Comparison of ENCODE assay signal across 14 cellular contexts in genomic region chr22:42520663-42521546, GRCh38. TPM values are rescaled to one million over a fixed set of nuclear protein-coding genes. Genes with fewer than 3 reads are reported as not detected.
DNase-seq lines count a peak whose midpoint lies in the region; ATAC-seq and TF ChIP-seq lines count a peak whose summit lies in the region.
"Had no signal": no experiment of that assay in that cellular context is flagged by ENCODE, and none has a peak within 500 bp of the region (broad histone marks: within the 10 kb centered on the region; RNA-seq: fewer than 3 reads in every experiment).

No MANE protein-coding gene starts in this region.

- peaks cover 27% of the 10 kb centered on the region for H3K36me3 Mint-ChIP-seq in activated T-cell treated with anti-CD3 and anti-CD28 coated beads, Interleukin-2, amount 50 U/mL, for 24 hours (ENCODE audit: low read depth)
- H3K36me3 Mint-ChIP-seq in activated CD8-positive, alpha-beta T cell treated with anti-CD3 and anti-CD28 coated beads for 36 hours (ENCODE audit: low read depth): peaks cover 16% of the 10 kb centered on the region
- peaks cover 8 to 17% of the 10 kb centered on the region in 2 donors for H3K36me3 Mint-ChIP-seq in stimulated activated naive B cell treated with anti-CD40 and anti-IgM and Interleukin-4, amounts not matched to agents 10 μg/mL and 1 μg/mL and 100 μg/mL, for 72 hours

- intact Hi-C loops in activated CD8-positive, alpha-beta T cell treated with anti-CD3 and anti-CD28 coated beads for 36 hours (cut with micrococcal nuclease): no loop called here
- intact Hi-C loops in ascending aorta (cut with DNase I): loop anchor here (2.0 kb wide), 1 partner anchor 32 kb away; the partner anchor contains the start of gene SERHL2

- H3K36me3 ChIP-seq in liver (ENCODE audit: control insufficient read depth in 4 of 4, insufficient read depth in 3 of 4, low read depth in 1 of 4, low read length in 3 of 4) (peaks cover 0 to 2% (median 0%) of the 10 kb centered on the region in 4 donors), ascending aorta (peaks cover 2 to 8% of the 10 kb centered on the region in 2 donors)

- no peak for TF ChIP-seq RAD21 in liver (IDR thresholded peaks at IDR 0.05)

- peaks cover 18% of the 10 kb centered on the region for H3K4me1 Mint-ChIP-seq in activated T-cell treated with anti-CD3 and anti-CD28 coated beads, Interleukin-2, amount 50 U/mL, for 24 hours (ENCODE audit: low read depth)
- H3K4me1 Mint-ChIP-seq in activated CD8-positive, alpha-beta T cell treated with anti-CD3 and anti-CD28 coated beads for 36 hours (ENCODE audit: low read depth): peaks cover 13% of the 10 kb centered on the region
- H3K4me1 Mint-ChIP-seq in stimulated activated naive B cell treated with anti-CD40 and anti-IgM and Interleukin-4, amounts not matched to agents 10 μg/mL and 1 μg/mL and 100 μg/mL, for 72 hours: peaks cover 19 to 35% of the 10 kb centered on the region in 2 donors

- 94% methylated on average over 20 of the region's 20 CpGs for WGBS in liver

- H3K4me3 Mint-ChIP-seq in activated T-cell treated with anti-CD3 and anti-CD28 coated beads, Interleukin-2, amount 50 U/mL, for 24 hours: peak overlapping the region; percentile 22
- H3K4me3 Mint-ChIP-seq in activated CD8-positive, alpha-beta T cell treated with anti-CD3 and anti-CD28 coated beads for 36 hours: peak overlapping the region; percentile 95
- H3K4me3 Mint-ChIP-seq in stimulated activated naive B cell treated with anti-CD40 and anti-IgM and Interleukin-4, amounts not matched to agents 10 μg/mL and 1 μg/mL and 100 μg/mL, for 72 hours: peak overlapping the region; percentile 7 to 29

- peak overlapping the region; percentile 1 for H3K27ac Mint-ChIP-seq in activated T-cell treated with anti-CD3 and anti-CD28 coated beads, Interleukin-2, amount 50 U/mL, for 24 hours
- H3K27ac Mint-ChIP-seq in activated CD8-positive, alpha-beta T cell treated with anti-CD3 and anti-CD28 coated beads for 36 hours: no peak overlapping the region
- peak overlapping the region; percentile 26 for H3K27ac Mint-ChIP-seq in stimulated activated naive B cell treated with anti-CD40 and anti-IgM and Interleukin-4, amounts not matched to agents 10 μg/mL and 1 μg/mL and 100 μg/mL, for 72 hours

- no peak for DNase-seq in activated T-cell treated with anti-CD3 and anti-CD28 coated beads, Interleukin-2, amount 50 U/mL, for 24 hours
- DNase-seq in activated T-cell treated with anti-CD3 and anti-CD28 coated beads, Interleukin-2, amount 50 U/mL, for 1 hour: no peak
- DNase-seq in activated CD8-positive, alpha-beta T cell treated with anti-CD3 and anti-CD28 coated beads for 36 hours: no peak
- no peak for DNase-seq in stimulated activated naive B cell treated with anti-CD40 and anti-IgM and Interleukin-4, amounts not matched to agents 10 μg/mL and 1 μg/mL and 100 μg/mL, for 72 hours
- DNase-seq in ascending aorta (ENCODE audit: low spot score in 2 of 2): no peak
- DNase-seq: cortex of kidney, DMS79, NCI-H1092, NCI-H524 treated with DMSO at 0.1 percent for 48 hours, small intestine, upper lobe of right lung had no signal

- no peak for TF ChIP-seq CTCF in activated CD8-positive, alpha-beta T cell treated with anti-CD3 and anti-CD28 coated beads for 36 hours (IDR thresholded peaks at IDR 0.05)
- TF ChIP-seq CTCF in liver (IDR thresholded peaks at IDR 0.05; ENCODE audit: low read depth, low read length, missing input control) (no peak), ascending aorta (IDR thresholded peaks at IDR 0.05) (no peak)

- CTCF ChIA-PET in activated CD8-positive, alpha-beta T cell treated with anti-CD3 and anti-CD28 coated beads for 36 hours (lab: Charles Lee): no interaction called here

- ATAC-seq in activated CD8-positive, alpha-beta T cell treated with anti-CD3 and anti-CD28 coated beads for 36 hours: no peak
- no peak for ATAC-seq in stimulated activated naive B cell treated with anti-CD40 and anti-IgM and Interleukin-4, amounts not matched to agents 10 μg/mL and 1 μg/mL and 100 μg/mL, for 72 hours (replicated peaks)
- ATAC-seq in GM21737 (IDR thresholded peaks at IDR 0.05; ENCODE audit: unreplicated experiment): no peak
- ATAC-seq in HG03565 (IDR thresholded peaks at IDR 0.05; ENCODE audit: unreplicated experiment): no peak

- H3K4me3 ChIP-seq in liver (ENCODE audit: low read depth in 1 of 3, low read length in 3 of 3) (no peak overlapping the region), ascending aorta (no peak overlapping the region)

- H3K9ac ChIP-seq in liver (ENCODE audit: low read depth in 1 of 2, low read length in 2 of 2): no peak overlapping the region

- no peaks in the 10 kb centered on the region for H3K27me3 Mint-ChIP-seq in activated T-cell treated with anti-CD3 and anti-CD28 coated beads, Interleukin-2, amount 50 U/mL, for 24 hours
- no peaks in the 10 kb centered on the region for H3K27me3 Mint-ChIP-seq in activated CD8-positive, alpha-beta T cell treated with anti-CD3 and anti-CD28 coated beads for 36 hours
- H3K27me3 Mint-ChIP-seq in stimulated activated naive B cell treated with anti-CD40 and anti-IgM and Interleukin-4, amounts not matched to agents 10 μg/mL and 1 μg/mL and 100 μg/mL, for 72 hours: no peaks in the 10 kb centered on the region

- H3K27me3 ChIP-seq in liver (ENCODE audit: control insufficient read depth in 4 of 4, insufficient read depth in 4 of 4, low read length in 3 of 4): no peaks in the 10 kb centered on the region
- no peaks in the 10 kb centered on the region for H3K27me3 ChIP-seq in ascending aorta
- H3K27me3 ChIP-seq: upper lobe of right lung had no signal

- no peak overlapping the region for H3K27ac ChIP-seq in liver (ENCODE audit: low read depth in 1 of 2, low read length in 2 of 2)
- no peak overlapping the region for H3K27ac ChIP-seq in ascending aorta
- H3K27ac ChIP-seq: upper lobe of right lung had no signal

- H3K4me1 ChIP-seq in liver (ENCODE audit: control insufficient read depth in 4 of 4, insufficient read depth in 4 of 4, low read length in 3 of 4) (peaks cover 5 to 12% (median 7%) of the 10 kb centered on the region in 4 donors), ascending aorta (peaks cover 0 to 3% of the 10 kb centered on the region in 2 donors)

- H3K9me3 ChIP-seq in liver (ENCODE audit: control insufficient read depth in 4 of 4, low read length in 3 of 4) (no peaks in the 10 kb centered on the region), ascending aorta (no peaks in the 10 kb centered on the region)
- H3K9me3 ChIP-seq: upper lobe of right lung had no signal

- POLR2A ChIA-PET in activated CD8-positive, alpha-beta T cell treated with anti-CD3 and anti-CD28 coated beads for 36 hours (lab: Charles Lee): interaction anchor here (0.6 kb wide), 1 partner anchor 594 kb away, joined by 3 read pairs; the partner anchor contains the start of gene TNFRSF13C

- no peaks in the 10 kb centered on the region for H3K9me3 Mint-ChIP-seq in activated T-cell treated with anti-CD3 and anti-CD28 coated beads, Interleukin-2, amount 50 U/mL, for 24 hours
- H3K9me3 Mint-ChIP-seq in activated CD8-positive, alpha-beta T cell treated with anti-CD3 and anti-CD28 coated beads for 36 hours: no peaks in the 10 kb centered on the region
- no peaks in the 10 kb centered on the region for H3K9me3 Mint-ChIP-seq in stimulated activated naive B cell treated with anti-CD40 and anti-IgM and Interleukin-4, amounts not matched to agents 10 μg/mL and 1 μg/mL and 100 μg/mL, for 72 hours

TF ChIP-seq in liver, 16 proteins besides CTCF, POLR2A, EP300 and RAD21 (continues in another document):
- no peak for TF ChIP-seq REST (IDR thresholded peaks at IDR 0.05)
- TF ChIP-seq FOXA2 (IDR thresholded peaks at IDR 0.05): no peak
- peak in 1 of 2 donors; percentile 15 for TF ChIP-seq RXRA (IDR thresholded peaks at IDR 0.05)
- peak; percentile 19 for TF ChIP-seq SP1 (IDR thresholded peaks at IDR 0.05)
- TF ChIP-seq MAX (IDR thresholded peaks at IDR 0.05): no peak
- no peak for TF ChIP-seq NR2F2 (IDR thresholded peaks at IDR 0.05)
- no peak for TF ChIP-seq TAF1 (conservative IDR thresholded peaks at IDR 0.05)

RNA-seq across cellular contexts. Expression of gene RRP7A, which starts 1.3 kb away (rescaled TPM):
- 100 to 1,000 TPM; 120 to 126 TPM for total RNA-seq in activated CD8-positive, alpha-beta T cell treated with anti-CD3 and anti-CD28 coated beads for 36 hours
- total RNA-seq in liver (10 to 100 TPM in 1 of 2 donors, 1 to 10 TPM in 1; 9.9 to 12.1 TPM), ascending aorta (50.0 TPM)
- 10 to 100 TPM in 1 of 2 donors, 1 to 10 TPM in 1; 8.6 to 10.7 TPM for polyA plus RNA-seq in liver

RNA-seq across cellular contexts. Expression of gene SERHL2, which starts 32.9 kb away (rescaled TPM):
- total RNA-seq in activated CD8-positive, alpha-beta T cell treated with anti-CD3 and anti-CD28 coated beads for 36 hours: 1 to 10 TPM; 1.1 to 1.4 TPM
- under 1 TPM; 0.59 to 0.79 TPM for total RNA-seq in liver
- polyA plus RNA-seq in liver: 1 to 10 TPM in 1 of 2 donors, under 1 TPM in 1; 0.51 to 1.6 TPM
- 3.1 TPM for total RNA-seq in ascending aorta

Comparison
In these comparisons a context has a peak if more than half of its experiments do, and no peak if none do; other contexts are left out.
1. H3K4me3 Mint-ChIP-seq: peak in every context shown above with its lines; median percentile 95 in activated CD8-positive, alpha-beta T cell treated with anti-CD3 and anti-CD28 coated beads for 36 hours; 22 in activated T-cell treated with anti-CD3 and anti-CD28 coated beads, Interleukin-2, amount 50 U/mL, for 24 hours; 18 in stimulated activated naive B cell treated with anti-CD40 and anti-IgM and Interleukin-4, amounts not matched to agents 10 μg/mL and 1 μg/mL and 100 μg/mL, for 72 hours.